ENCODE assay signal across 24 cellular contexts in the genomic region with DNA sequence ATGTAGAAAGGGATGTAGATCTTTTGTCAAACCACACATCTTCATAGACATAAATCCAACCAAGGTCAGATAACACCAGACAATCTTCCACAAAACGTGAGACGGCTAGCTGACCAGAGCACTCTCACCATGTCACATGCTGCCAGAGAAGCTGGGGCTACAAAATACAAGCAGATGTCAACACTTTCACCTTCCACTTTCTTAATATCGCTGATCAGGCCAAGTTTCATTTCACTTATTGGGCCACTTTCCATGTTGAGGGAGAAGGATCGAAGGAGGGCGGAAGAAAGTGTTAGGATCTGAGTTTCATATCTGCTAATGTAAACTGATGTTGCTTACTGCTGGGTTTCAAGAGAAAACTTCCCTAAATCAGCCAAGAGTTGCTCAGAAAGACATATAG.
DNase-seq lines count a peak whose midpoint lies in the region; ATAC-seq and TF ChIP-seq lines count a peak whose summit lies in the region.
"Had no signal": no experiment of that assay in that cellular context is flagged by ENCODE, and none has a peak within 500 bp of the region (broad histone marks: within the 10 kb centered on the region; RNA-seq: fewer than 3 reads in every experiment).

No MANE protein-coding gene starts in this region.

- no peak overlapping the region for H3K27ac ChIP-seq in left ventricle myocardium inferior (replicated peaks)
- H3K27ac ChIP-seq in heart right ventricle: peak overlapping the region in 1 of 10 donors; percentile 61
- H3K27ac ChIP-seq: testis had no signal

- POLR2A ChIA-PET in GM10248 (lab: Yijun Ruan, JAX): no interaction called here

- H3K4me1 ChIP-seq in left ventricle myocardium inferior (peaks cover 14% of the 10 kb centered on the region), heart right ventricle (peaks cover 0 to 24% (median 8%) of the 10 kb centered on the region in 9 donors)
- H3K4me1 ChIP-seq: testis had no signal

- H3K27me3 ChIP-seq in left ventricle myocardium inferior (ENCODE audit: low read depth) (no peaks in the 10 kb centered on the region), heart right ventricle (no peaks in the 10 kb centered on the region)
- H3K27me3 ChIP-seq: testis had no signal

- TF ChIP-seq CTCF in left ventricle myocardium inferior (IDR thresholded peaks at IDR 0.05; ENCODE audit: borderline replicate concordance) (no peak), heart right ventricle (IDR thresholded peaks at IDR 0.05) (no peak), GM10248 (IDR thresholded peaks at IDR 0.05; ENCODE audit: control extremely low read depth, extremely low read depth, low read depth, missing control alignments) (no peak)

- ATAC-seq in Right ventricle myocardium inferior (peak; percentile 53), heart right ventricle (peak in 7 of 8 donors; percentile 22 to 74 (median 55))
- ATAC-seq: activated CD4-positive, CD25-positive, alpha-beta regulatory T cell treated with anti-CD3 and anti-CD28 coated beads, Interleukin-2, amount 50 U/mL, for 24 hours; activated T-cell treated with anti-CD3 and anti-CD28 coated beads, Interleukin-2, amount 50 U/mL, for 72 hours; effector memory CD8-positive, alpha-beta T cell; GM23338 had no signal

- 72 to 75% methylated on average over 5 of the region's 5 CpGs for WGBS in heart right ventricle, 2 donors

- H3K36me3 ChIP-seq in left ventricle myocardium inferior (no peaks in the 10 kb centered on the region), heart right ventricle (no peaks in the 10 kb centered on the region)

- CTCF ChIA-PET in GM10248 (lab: Yijun Ruan, JAX): no interaction called here

- no peak for DNase-seq in Right ventricle myocardium inferior (ENCODE audit: missing footprints)
- no peak for DNase-seq in left ventricle myocardium inferior
- DNase-seq in NOMO-1 treated with DMSO at 0.1 percent for 48 hours (lab: John Stamatoyannopoulos, UW; ENCODE audit: unreplicated experiment): peak; percentile 86
- DNase-seq in heart right ventricle: no peak
- peak; percentile 38 for DNase-seq in putamen (ENCODE audit: low spot score)
- DNase-seq in GM10248 (ENCODE audit: extremely low spot score): no peak
- DNase-seq in OCI-M1 (lab: John Stamatoyannopoulos, UW): no peak
- DNase-seq in activated T-cell treated with anti-CD3 and anti-CD28 coated beads for 4 hours: no peak
- DNase-seq: 8988T; activated CD4-positive, alpha-beta T cell treated with anti-CD3 and anti-CD28 coated beads, Interleukin-2, amount 50 U/mL, for 48 hours; activated T-cell treated with anti-CD3 and anti-CD28 coated beads, Interleukin-2, amount 50 U/mL, for 72 hours; CD4-positive, CD25-positive, alpha-beta regulatory T cell; central memory CD4-positive, alpha-beta T cell; cortex of kidney; effector memory CD8-positive, alpha-beta T cell; glutamatergic neuron; NCI-H2029 treated with DMSO at 0.1 percent for 48 hours; NCI-H524 treated with DMSO at 0.1 percent for 48 hours; NK-92 treated with Interleukin-12 subunit alpha and Interleukin-12 subunit beta, amount 100 ng/mL, for 24 hours; stimulated activated CD4-positive, alpha-beta T cell treated with anti-CD3 and anti-CD28 coated beads, Interleukin-2, amount 100 ng/mL, for 24 hours; T-helper 2 cell; testis had no signal

- intact Hi-C loops in Right ventricle myocardium inferior (cut with DNase I): no loop called here
- intact Hi-C loops in left ventricle myocardium inferior (cut with micrococcal nuclease): no loop called here
- intact Hi-C loops in heart right ventricle (cut with DNase I): loop anchor here in 1 of 10 donors (10.0 kb wide), 1 partner anchor 164 kb away; no protein-coding TSS in a partner anchor

- H3K9me3 ChIP-seq in left ventricle myocardium inferior (replicated peaks): no peaks in the 10 kb centered on the region
- H3K9me3 ChIP-seq in heart right ventricle: peaks cover 0 to 2% (median 0%) of the 10 kb centered on the region in 11 donors
- H3K9me3 ChIP-seq: testis had no signal

- H3K4me3 ChIP-seq in left ventricle myocardium inferior (no peak overlapping the region), heart right ventricle (no peak overlapping the region)
- H3K4me3 ChIP-seq: GM23338, testis had no signal

Comparison
In these comparisons a context has a peak if more than half of its experiments do, and no peak if none do; other contexts are left out.
1. DNase-seq: peak in NOMO-1 treated with DMSO at 0.1 percent for 48 hours (single experiment) and putamen (single experiment); none in Right ventricle myocardium inferior (single experiment), left ventricle myocardium inferior (single experiment), heart right ventricle (0 of 2), GM10248 (single experiment), OCI-M1 (single experiment) and activated T-cell treated with anti-CD3 and anti-CD28 coated beads for 4 hours (single experiment).